Comparison of ENCODE assay signal across 12 cellular contexts in the genomic region with DNA sequence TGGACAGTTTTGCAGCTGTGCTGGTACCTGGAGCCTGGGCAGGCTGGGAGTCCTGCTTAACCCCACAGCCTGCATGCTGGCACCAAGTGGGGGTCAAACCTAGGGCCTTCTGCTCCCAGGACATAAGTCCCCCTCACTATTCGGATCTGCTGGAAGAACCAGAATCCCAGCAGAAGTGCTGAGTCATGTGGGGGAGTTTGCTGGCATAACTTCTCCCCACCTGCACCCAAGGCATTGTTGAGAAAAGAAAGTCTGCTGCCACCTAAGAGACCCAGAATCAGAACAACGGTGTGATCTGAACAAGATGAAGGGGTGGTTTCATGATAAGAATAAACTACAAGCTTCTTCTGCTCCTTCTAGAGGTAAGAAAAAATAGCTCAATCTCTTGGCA.
DNase-seq lines count a peak whose midpoint lies in the region; ATAC-seq and TF ChIP-seq lines count a peak whose summit lies in the region.
"Had no signal": no experiment of that assay in that cellular context is flagged by ENCODE, and none has a peak within 500 bp of the region (broad histone marks: within the 10 kb centered on the region; RNA-seq: fewer than 3 reads in every experiment).

No MANE protein-coding gene starts in this region.

- intact Hi-C loops in head of caudate nucleus (cut with DNase I): no loop called here

- H3F3A ChIP-seq in smooth muscle cell (ENCODE audit: low read depth): no peaks in the 10 kb centered on the region

- DNase-seq in NCI-H2227 treated with DMSO at 0.1 percent for 48 hours (lab: John Stamatoyannopoulos, UW) (peak; percentile 32), NCI-H2227 (lab: John Stamatoyannopoulos, UW; ENCODE audit: unreplicated experiment) (no peak), SJSA1 (ENCODE audit: low read depth in 1 of 2, low spot score in 2 of 2) (no peak), head of caudate nucleus (peak; percentile 33 to 91 (median 70)), smooth muscle cell (lab: John Stamatoyannopoulos, UW; ENCODE audit: unreplicated experiment) (no peak), NCI-H524 (lab: John Stamatoyannopoulos, UW) (no peak), foreskin melanocyte (no peak)
- DNase-seq: 8988T; effector CD4-positive, alpha-beta T cell; naive B cell; NCI-H510A treated with DMSO at 0.1 percent for 48 hours had no signal

- 31% methylated on average over 2 of the region's 2 CpGs for WGBS in smooth muscle cell (ENCODE audit: low lambda C conversion rate)

- H3K9me3 ChIP-seq in SJSA1 (replicated peaks): no peaks in the 10 kb centered on the region
- H3K9me3 ChIP-seq in smooth muscle cell (replicated peaks; ENCODE audit: low read depth): no peaks in the 10 kb centered on the region

- peak overlapping the region; percentile 62 for H3K27ac ChIP-seq in SJSA1
- H3K27ac ChIP-seq in smooth muscle cell (ENCODE audit: low read depth): peak overlapping the region; percentile 86

- peaks cover 39% of the 10 kb centered on the region for H3K4me1 ChIP-seq in SJSA1 (replicated peaks)
- peaks cover 43% of the 10 kb centered on the region for H3K4me1 ChIP-seq in smooth muscle cell (ENCODE audit: low read depth)

- no peaks in the 10 kb centered on the region for H3K27me3 ChIP-seq in SJSA1 (replicated peaks)
- no peaks in the 10 kb centered on the region for H3K27me3 ChIP-seq in smooth muscle cell (ENCODE audit: low read depth)

- H3K36me3 ChIP-seq in SJSA1: peaks cover 8% of the 10 kb centered on the region
- H3K36me3 ChIP-seq in smooth muscle cell (ENCODE audit: low read depth): no peaks in the 10 kb centered on the region

- H4K20me1 ChIP-seq in smooth muscle cell (ENCODE audit: low read depth): no peaks in the 10 kb centered on the region

- no peak for TF ChIP-seq CTCF in smooth muscle cell (IDR thresholded peaks at IDR 0.05; ENCODE audit: borderline replicate concordance, insufficient read depth, poor library complexity, severe bottlenecking)

- no peak for ATAC-seq in activated CD4-positive, CD25-positive, alpha-beta regulatory T cell treated with anti-CD3 and anti-CD28 coated beads, Interleukin-2, amount 50 U/mL, for 24 hours

- no peak overlapping the region; the same call in 1 of the 2 replicates for H3K4me3 ChIP-seq in SJSA1
- no peak overlapping the region for H3K4me3 ChIP-seq in smooth muscle cell

- peak overlapping the region; percentile 7 for H3K9ac ChIP-seq in smooth muscle cell (ENCODE audit: low read depth)

- H2AFZ ChIP-seq in smooth muscle cell (ENCODE audit: low read depth): no peak overlapping the region

- H3K4me2 ChIP-seq in smooth muscle cell: peak overlapping the region; percentile 78

- no peaks in the 10 kb centered on the region for H3K79me2 ChIP-seq in smooth muscle cell (ENCODE audit: low read depth)

Comparison
In these comparisons a context has a peak if more than half of its experiments do, and no peak if none do; other contexts are left out.
1. DNase-seq: peak in NCI-H2227 treated with DMSO at 0.1 percent for 48 hours (single experiment) and head of caudate nucleus (42 of 42); none in NCI-H2227 (single experiment), SJSA1 (0 of 2), smooth muscle cell (single experiment), NCI-H524 (0 of 2) and foreskin melanocyte (single experiment).